1 cellular context compared by ENCODE assay signal in genomic region chr12:57590536-57590891, GRCh38.
TF ChIP-seq lines count a peak whose summit lies in the region.

No MANE protein-coding gene starts in this region.

TF ChIP-seq in H1, 55 proteins besides CTCF, POLR2A, EP300 and RAD21:
- TF ChIP-seq JUND (IDR thresholded peaks at IDR 0.05; ENCODE audit: low read length) = 0 out of 2 replicates have a peak, but pooled peaks have one; percentile 3
- 0 out of 2 replicates have a peak, but pooled peaks have one; percentile 3 for TF ChIP-seq BACH1 (IDR thresholded peaks at IDR 0.05; ENCODE audit: low read length)
- 0 out of 2 replicates have a peak, but pooled peaks have one; percentile 22 for TF ChIP-seq TEAD4 (IDR thresholded peaks at IDR 0.05; ENCODE audit: low read depth, low read length)
- TF ChIP-seq CBX8 (IDR thresholded peaks at IDR 0.05; ENCODE audit: borderline replicate concordance, low read depth, low read length) = no peak
